ENCODE assay signal across 10 cellular contexts in the genomic region with DNA sequence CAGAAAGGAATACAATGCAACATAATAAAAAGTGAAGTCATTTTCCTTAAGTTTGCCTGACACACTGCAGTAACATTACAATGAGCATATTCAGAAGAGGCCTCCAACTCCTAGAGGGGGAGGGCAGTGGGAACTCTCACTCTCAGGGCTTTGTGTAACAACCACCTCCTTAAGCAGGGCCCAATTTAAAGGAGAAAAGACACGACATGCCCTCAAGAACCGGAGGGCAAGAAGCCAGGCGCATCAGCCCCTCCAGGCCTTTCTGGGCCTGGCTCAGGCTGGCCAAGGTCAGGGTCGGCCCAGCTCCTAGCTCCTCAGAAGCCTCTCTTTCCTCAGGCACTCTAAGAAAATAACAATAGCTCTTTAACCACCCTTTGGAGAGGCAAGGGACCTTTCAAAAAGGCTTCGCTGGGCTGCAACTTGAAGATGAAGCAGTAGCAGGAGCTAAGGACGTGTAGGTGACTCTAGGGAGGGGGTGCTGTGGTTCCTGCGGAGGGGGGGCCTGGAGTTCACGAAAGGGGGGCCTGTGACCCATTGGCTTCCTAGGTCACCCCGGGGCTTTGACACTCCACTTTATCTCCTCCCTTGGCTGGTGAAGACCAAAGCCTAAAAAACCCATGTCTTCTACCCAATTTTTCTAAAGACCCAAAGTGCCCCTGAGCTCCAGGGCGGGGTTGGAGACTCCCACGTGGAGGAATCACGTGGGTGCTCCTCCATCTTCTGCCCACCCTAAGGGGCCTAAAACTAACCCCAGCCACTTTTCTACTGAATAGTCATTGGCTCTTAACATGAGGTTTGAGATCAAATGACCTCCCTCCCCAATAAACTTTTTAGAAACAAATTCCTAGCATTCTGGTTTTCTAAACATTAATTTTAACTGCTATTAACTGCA. TPM values are rescaled to one million over a fixed set of nuclear protein-coding genes. Genes with fewer than 3 reads are reported as not detected.
DNase-seq lines count a peak whose midpoint lies in the region; ATAC-seq and TF ChIP-seq lines count a peak whose summit lies in the region.
"Had no signal": no experiment of that assay in that cellular context is flagged by ENCODE, and none has a peak within 500 bp of the region (broad histone marks: within the 10 kb centered on the region; RNA-seq: fewer than 3 reads in every experiment).

No MANE protein-coding gene starts in this region.

- no peak overlapping the region for H3K18ac ChIP-seq in IMR-90 (ENCODE audit: low read depth, low read length)

- peak overlapping the region; percentile 29 to 88 (median 77) for H3K27ac Mint-ChIP-seq in brain
- peak overlapping the region in 7 of 9 donors; percentile 34 to 78 (median 46) for H3K27ac Mint-ChIP-seq in naive thymus-derived CD4-positive, alpha-beta T cell

- ATAC-seq in IMR-90 (ENCODE audit: low read depth) = no peak
- no peak for ATAC-seq in naive thymus-derived CD4-positive, alpha-beta T cell
- ATAC-seq in GM19324 (IDR thresholded peaks at IDR 0.05; ENCODE audit: low FRiP score, unreplicated experiment) = no peak
- ATAC-seq in HG03039 (IDR thresholded peaks at IDR 0.05; ENCODE audit: unreplicated experiment) = no peak

- no peak overlapping the region; the same call in 1 of the 2 replicates for H4K5ac ChIP-seq in IMR-90 (ENCODE audit: low read depth, low read length)

- H3K4ac ChIP-seq in IMR-90 (ENCODE audit: low read depth, low read length) = no peak overlapping the region

- POLR2A ChIA-PET in IMR-90 (lab: Charles Lee; ENCODE audit: unreplicated experiment) = no interaction called here
- POLR2A ChIA-PET in naive thymus-derived CD4-positive, alpha-beta T cell (lab: Charles Lee) = interaction anchor here (4.4 kb wide), 1 partner anchor 12 kb away, joined by 31 read pairs; a partner anchor contains a TSS

- H4K20me1 ChIP-seq in IMR-90 (ENCODE audit: insufficient read depth, low read length) = peaks cover 78% of the 10 kb centered on the region

- TF ChIP-seq POLR2A in IMR-90 (IDR thresholded peaks at IDR 0.05; ENCODE audit: low read depth, low read length) = no peak

- H3K14ac ChIP-seq in IMR-90 (replicated peaks; ENCODE audit: low read depth, low read length) = no peak overlapping the region

- H2BK120ac ChIP-seq in IMR-90 (ENCODE audit: low read depth, low read length) = no peak overlapping the region

- H3K36me3 Mint-ChIP-seq in brain = peaks cover 28% of the 10 kb centered on the region
- H3K36me3 Mint-ChIP-seq in naive thymus-derived CD4-positive, alpha-beta T cell = peaks cover 5 to 16% (median 8%) of the 10 kb centered on the region in 5 donors

- no peaks in the 10 kb centered on the region for H3K9me3 ChIP-seq in IMR-90 (ENCODE audit: control insufficient read depth, insufficient read depth, low read length)
- no peaks in the 10 kb centered on the region for H3K9me3 ChIP-seq in naive thymus-derived CD4-positive, alpha-beta T cell (ENCODE audit: control insufficient read depth in 2 of 3, low read length in 3 of 3)

- TF ChIP-seq CTCF in IMR-90 (conservative IDR thresholded peaks at IDR 0.05; ENCODE audit: low read depth, low read length) = no peak
- no peak for TF ChIP-seq CTCF in brain (conservative IDR thresholded peaks at IDR 0.05)

- no peak overlapping the region for H3K56ac ChIP-seq in IMR-90 (ENCODE audit: extremely low read depth, insufficient read depth, low read length)

- no peak overlapping the region for H3K27ac ChIP-seq in IMR-90 (ENCODE audit: insufficient read depth, low read length)
- no peak overlapping the region for H3K27ac ChIP-seq in naive thymus-derived CD4-positive, alpha-beta T cell (ENCODE audit: low read depth, low read length)
- H3K27ac ChIP-seq: brain microvascular endothelial cell had no signal

- CTCF ChIA-PET in IMR-90 (lab: Yijun Ruan, JAX) = interaction anchor here (0.7 kb wide), 1 partner anchor 11 kb away, joined by 3 read pairs; no protein-coding TSS in a partner anchor
- CTCF ChIA-PET in naive thymus-derived CD4-positive, alpha-beta T cell (lab: Charles Lee) = interaction anchor here (0.8 to 2.1 kb wide), 3 partner anchors 9 to 11 kb away, joined by 3 to 8 read pairs (median 4); no protein-coding TSS in a partner anchor

- in situ Hi-C loops in IMR-90 (cut with MboI; ENCODE audit: low sequenced_read_pairs) = no loop called here

- dilution Hi-C loops in IMR-90 (cut with HindIII; ENCODE audit: low sequenced_read_pairs, unreplicated experiment) = no loop called here

- no peak overlapping the region for H2AK9ac ChIP-seq in IMR-90 (replicated peaks; ENCODE audit: low read depth, low read length, poor library complexity)

- 67% methylated on average over 1 of the region's 12 CpGs; no CpG with 5 or more reads in 1 of the 2 experiments for WGBS in IMR-90 (ENCODE audit: extremely low coverage in 2 of 2, insufficient read length in 1 of 2), 2 experiments

- no peak for TF ChIP-seq RAD21 in IMR-90 (IDR thresholded peaks at IDR 0.05; ENCODE audit: low read length)

- peak; percentile 80 for DNase-seq in COLO829 (ENCODE audit: low spot score)
- DNase-seq in IMR-90 = peak; percentile 53
- DNase-seq in naive thymus-derived CD4-positive, alpha-beta T cell = no peak
- no peak for DNase-seq in stimulated activated CD4-positive, alpha-beta T cell treated with anti-CD3 and anti-CD28 coated beads, Interleukin-2, amount 100 ng/mL, for 24 hours
- DNase-seq in putamen (ENCODE audit: low spot score) = no peak
- DNase-seq: brain microvascular endothelial cell, NCI-H146 had no signal

- H2AFZ ChIP-seq in IMR-90 (replicated peaks; ENCODE audit: low read length, poor library complexity) = no peak overlapping the region

- H3K9me1 ChIP-seq in IMR-90 (ENCODE audit: insufficient read depth, low read length) = peaks cover 27% of the 10 kb centered on the region

- H2BK20ac ChIP-seq in IMR-90 (ENCODE audit: low read depth, low read length) = no peak overlapping the region

- no peak overlapping the region for H3K4me2 ChIP-seq in IMR-90 (ENCODE audit: low read depth, low read length)

- BruUV-seq in IMR-90 (replicated peaks; lab: Mats Ljungman, UMichigan) = no TSS peak

- no peak overlapping the region for H4K8ac ChIP-seq in IMR-90 (ENCODE audit: low read depth in 2 of 2, low read length in 2 of 2)

- H3K4me3 ChIP-seq in IMR-90 (ENCODE audit: insufficient read depth, low read depth, low read length) = no peak overlapping the region
- H3K4me3 ChIP-seq in naive thymus-derived CD4-positive, alpha-beta T cell (ENCODE audit: low read length) = no peak overlapping the region

- peaks cover 15% of the 10 kb centered on the region for H3K4me1 ChIP-seq in IMR-90 (ENCODE audit: control insufficient read depth, insufficient read depth, low read length)
- peaks cover 4 to 72% of the 10 kb centered on the region in 2 donors for H3K4me1 ChIP-seq in naive thymus-derived CD4-positive, alpha-beta T cell (ENCODE audit: control insufficient read depth in 2 of 2, insufficient read depth in 2 of 2, low read length in 2 of 2)

- no peak overlapping the region for H3K23ac ChIP-seq in IMR-90 (ENCODE audit: low read depth, low read length)

- no peak overlapping the region for H2BK5ac ChIP-seq in IMR-90 (ENCODE audit: low read depth, low read length, poor library complexity, severe bottlenecking)

- H3K4me1 Mint-ChIP-seq in brain = peaks cover 97% of the 10 kb centered on the region
- peaks cover 63 to 100% (median 92%) of the 10 kb centered on the region in 7 donors for H3K4me1 Mint-ChIP-seq in naive thymus-derived CD4-positive, alpha-beta T cell

- H3K27me3 ChIP-seq in IMR-90 (ENCODE audit: control insufficient read depth, insufficient read depth, low read length) = no peaks in the 10 kb centered on the region
- no peaks in the 10 kb centered on the region for H3K27me3 ChIP-seq in naive thymus-derived CD4-positive, alpha-beta T cell (ENCODE audit: control insufficient read depth in 2 of 2, insufficient read depth in 2 of 2, low read length in 2 of 2)
- H3K27me3 ChIP-seq: brain microvascular endothelial cell had no signal

- H3K79me1 ChIP-seq in IMR-90 (ENCODE audit: low read depth in 1 of 2, low read length in 2 of 2) = peaks cover 39 to 85% of the 10 kb centered on the region in 2 experiments

- H2BK15ac ChIP-seq in IMR-90 (ENCODE audit: low read depth, low read length) = no peak overlapping the region

- no peak overlapping the region for H3K9ac ChIP-seq in IMR-90 (ENCODE audit: low read depth, low read length)

- intact Hi-C loops in IMR-90 (cut with micrococcal nuclease) = loop anchor here (10.0 kb wide), 1 partner anchor 404 kb away; no protein-coding TSS in a partner anchor
- intact Hi-C loops in naive thymus-derived CD4-positive, alpha-beta T cell (cut with micrococcal nuclease) = no loop called here

- H3K9me3 Mint-ChIP-seq in brain = no peaks in the 10 kb centered on the region
- no peaks in the 10 kb centered on the region for H3K9me3 Mint-ChIP-seq in naive thymus-derived CD4-positive, alpha-beta T cell

- no peak overlapping the region for H4K91ac ChIP-seq in IMR-90 (ENCODE audit: insufficient read depth, low read depth, low read length)

- peaks cover 2% of the 10 kb centered on the region for H3K27me3 Mint-ChIP-seq in brain
- no peaks in the 10 kb centered on the region for H3K27me3 Mint-ChIP-seq in naive thymus-derived CD4-positive, alpha-beta T cell

- H3K36me3 ChIP-seq in IMR-90 (ENCODE audit: control insufficient read depth, insufficient read depth, low read length) = peaks cover 9% of the 10 kb centered on the region
- peaks cover 0 to 11% (median 3%) of the 10 kb centered on the region in 3 experiments for H3K36me3 ChIP-seq in naive thymus-derived CD4-positive, alpha-beta T cell (ENCODE audit: control insufficient read depth in 2 of 3, insufficient read depth in 3 of 3, low read length in 3 of 3)

- H3K4me3 Mint-ChIP-seq in brain = peak overlapping the region in 3 of 5 experiments; percentile 11 to 63 (median 36)
- H3K4me3 Mint-ChIP-seq in naive thymus-derived CD4-positive, alpha-beta T cell = peak overlapping the region in 6 of 10 donors; percentile 7 to 80 (median 27)

- H2AK5ac ChIP-seq in IMR-90 (ENCODE audit: low read depth, low read length) = no peak overlapping the region

TF ChIP-seq in IMR-90, 13 proteins besides CTCF, POLR2A, EP300 and RAD21 (continues in another document):
- no peak for TF ChIP-seq RFX5 (IDR thresholded peaks at IDR 0.05; ENCODE audit: low read depth, low read length)

RNA-seq across cellular contexts. Expression of a gene that starts 13.3 kb away (rescaled TPM):
- total RNA-seq in IMR-90 (2012; rRNA removed) = 5.0 and 6.7 TPM in 2 replicates
- polyA plus RNA-seq in IMR-90 (2012; rRNA removed) (11.0 and 12.7 TPM in 2 replicates), brain (ENCODE audit: insufficient read depth, low read depth, low replicate concordance) (3.1 TPM)
- polyA plus RNA-seq in IMR-90 (2012; cell fraction: cytosol; rRNA removed) = 5.3 and 11.9 TPM in 2 replicates
- polyA plus RNA-seq in IMR-90 (2012; cell fraction: nucleus; rRNA removed; ENCODE audit: low replicate concordance) = 6.0 TPM in 2 replicates
- total RNA-seq in naive thymus-derived CD4-positive, alpha-beta T cell = 10 to 100 TPM; 34.3 to 43.8 (median 40.1) TPM
- polyA plus RNA-seq in naive thymus-derived CD4-positive, alpha-beta T cell = 1 to 10 TPM; 5.2 to 6.9 TPM

Comparison
In these comparisons a context has a peak if more than half of its experiments do, and no peak if none do; other contexts are left out.
1. DNase-seq: peak in COLO829 (single experiment) and IMR-90 (single experiment); none in naive thymus-derived CD4-positive, alpha-beta T cell (0 of 9), stimulated activated CD4-positive, alpha-beta T cell treated with anti-CD3 and anti-CD28 coated beads, Interleukin-2, amount 100 ng/mL, for 24 hours (0 of 2) and putamen (single experiment).